ENCODE assay signal across 23 cellular contexts in genomic region chr7:12957487-12957886, GRCh38.
"Had no signal": no experiment of that assay in that cellular context is flagged by ENCODE, and none has a peak within 500 bp of the region (broad histone marks: within the 10 kb centered on the region; RNA-seq: fewer than 3 reads in every experiment).

No MANE protein-coding gene starts in this region.

- H3K9me3 Mint-ChIP-seq: endodermal cell; naive B cell; nephron; stimulated activated naive B cell treated with anti-CD40 and anti-IgM and Interleukin-4, amounts not matched to agents 10 μg/mL and 1 μg/mL and 100 μg/mL, for 72 hours had no signal

- H3K4me3 Mint-ChIP-seq: endodermal cell; naive B cell; nephron; stimulated activated naive B cell treated with anti-CD40 and anti-IgM and Interleukin-4, amounts not matched to agents 10 μg/mL and 1 μg/mL and 100 μg/mL, for 72 hours had no signal

- ATAC-seq: heart left ventricle; sciatic nerve; stimulated activated naive B cell treated with anti-CD40 and anti-IgM and Interleukin-4, amounts not matched to agents 10 μg/mL and 1 μg/mL and 100 μg/mL, for 72 hours had no signal

- H3K27me3 ChIP-seq: heart left ventricle, neutrophil, spleen, stomach, transverse colon had no signal

- DNase-seq: effector CD4-positive, alpha-beta T cell; endodermal cell; foreskin melanocyte; heart left ventricle; hippocampal formation; kidney glomerular epithelial cell; mesendoderm; naive B cell; posterior cingulate gyrus; spleen; stimulated activated CD4-positive, alpha-beta T cell treated with anti-CD3 and anti-CD28 coated beads, Interleukin-15, amount 100 ng/mL, for 24 hours; stimulated activated CD4-positive, alpha-beta T cell treated with anti-CD3 and anti-CD28 coated beads, Interleukin-1b, Interleukin-23, amount 100 ng/mL, for 48 hours; stimulated activated CD4-positive, alpha-beta T cell treated with anti-CD3 and anti-CD28 coated beads, Interleukin-4, amount 100 ng/mL, for 24 hours; stimulated activated naive B cell treated with anti-CD40 and anti-IgM and Interleukin-4, amounts not matched to agents 10 μg/mL and 1 μg/mL and 100 μg/mL, for 72 hours; stomach; substantia nigra; transverse colon had no signal

- H3K4me1 Mint-ChIP-seq: naive B cell; stimulated activated naive B cell treated with anti-CD40 and anti-IgM and Interleukin-4, amounts not matched to agents 10 μg/mL and 1 μg/mL and 100 μg/mL, for 72 hours had no signal

- H3K27ac Mint-ChIP-seq: endodermal cell; nephron; stimulated activated naive B cell treated with anti-CD40 and anti-IgM and Interleukin-4, amounts not matched to agents 10 μg/mL and 1 μg/mL and 100 μg/mL, for 72 hours had no signal

- H3K4me3 ChIP-seq: coronary artery, heart left ventricle, spleen, stomach, thoracic aorta, transverse colon had no signal

- H3K27me3 Mint-ChIP-seq: naive B cell; stimulated activated naive B cell treated with anti-CD40 and anti-IgM and Interleukin-4, amounts not matched to agents 10 μg/mL and 1 μg/mL and 100 μg/mL, for 72 hours had no signal

- H3K9me3 ChIP-seq: heart left ventricle, neutrophil, spleen, stomach, thoracic aorta, transverse colon had no signal

- H3K4me1 ChIP-seq: spleen, stomach, transverse colon had no signal

- H3K36me3 Mint-ChIP-seq: naive B cell; stimulated activated naive B cell treated with anti-CD40 and anti-IgM and Interleukin-4, amounts not matched to agents 10 μg/mL and 1 μg/mL and 100 μg/mL, for 72 hours had no signal

- H3K27ac ChIP-seq: coronary artery, heart left ventricle, neutrophil, spleen, stomach, thoracic aorta, transverse colon had no signal

- H3K36me3 ChIP-seq: heart left ventricle, neutrophil, spleen, stomach, thoracic aorta, transverse colon had no signal

- FAIRE-seq: endothelial cell of umbilical vein had no signal
